Comparison of ENCODE assay signal across 8 cellular contexts in the genomic region with DNA sequence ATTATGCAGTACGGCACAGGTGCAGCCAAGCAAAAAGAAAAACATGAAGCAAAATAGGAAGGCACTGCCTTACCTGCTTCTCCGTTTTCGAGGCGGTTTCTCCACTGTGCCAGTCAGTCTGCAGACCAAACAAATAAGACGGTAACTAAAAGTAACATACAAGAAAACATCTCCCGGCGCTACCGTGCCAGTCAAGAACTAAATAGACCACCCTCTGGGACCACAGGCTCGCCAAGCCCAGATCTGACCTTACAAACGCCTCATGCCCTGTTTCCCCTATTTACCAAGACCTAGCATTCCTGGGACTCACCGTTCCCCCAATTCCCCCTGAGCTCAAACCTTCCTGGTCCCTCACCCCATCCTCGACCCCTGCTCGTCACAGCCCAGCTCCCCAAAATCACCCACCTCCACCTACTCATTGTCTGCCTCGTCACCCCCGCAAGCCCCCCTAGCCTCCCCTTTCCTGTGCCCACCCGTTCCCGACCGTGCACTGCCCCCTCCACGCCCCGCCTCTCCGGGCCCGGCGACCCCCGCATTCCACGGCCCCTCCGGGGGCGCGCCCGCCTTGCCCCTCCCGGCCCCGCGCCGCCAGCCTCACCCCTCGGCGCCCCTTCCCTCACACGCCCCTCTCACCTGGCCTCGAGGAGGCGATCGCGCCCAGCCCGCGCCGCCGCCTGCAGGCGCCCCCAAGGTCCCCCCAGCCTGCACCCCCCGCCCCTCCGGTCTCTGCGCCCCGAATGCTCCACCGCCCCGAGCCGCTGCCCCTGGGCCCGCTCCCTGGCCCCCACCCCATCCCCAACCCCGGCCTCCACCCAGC. TPM values are rescaled to one million over a fixed set of nuclear protein-coding genes. Genes with fewer than 3 reads are reported as not detected.
A peak's percentile ranks its signal among the peaks of the same experiment; 100 is the strongest.
DNase-seq lines count a peak whose midpoint lies in the region; ATAC-seq, FAIRE-seq and TF ChIP-seq lines count a peak whose summit lies in the region.

No MANE protein-coding gene starts in this region.

- TF ChIP-seq CTCF in BJ (IDR thresholded peaks at IDR 0.05; ENCODE audit: insufficient read depth, low read depth, low read length) (no peak), astrocyte (IDR thresholded peaks at IDR 0.05; ENCODE audit: insufficient read depth, low read depth, low read length) (no peak), left lung (IDR thresholded peaks at IDR 0.05) (no peak)

- no peaks in the 10 kb centered on the region for H3K4me1 ChIP-seq in astrocyte (ENCODE audit: insufficient read depth, low read length)
- H3K4me1 ChIP-seq in left lung = peaks cover 4 to 32% of the 10 kb centered on the region in 2 donors

- H3K36me3 ChIP-seq in BJ (ENCODE audit: control insufficient read depth, insufficient read depth, low read length) (no peaks in the 10 kb centered on the region), astrocyte (ENCODE audit: insufficient read depth, low read length) (no peaks in the 10 kb centered on the region), left lung (no peaks in the 10 kb centered on the region)

- CTCF ChIA-PET in BJ (lab: Yijun Ruan, JAX) = interaction anchor here (0.5 to 2.8 kb wide), 24 partner anchors 9 to 290 kb away, joined by 3 to 13 read pairs (median 3); a partner anchor contains a TSS

- peak overlapping the region; percentile 97 for H3K4me3 Mint-ChIP-seq in astrocyte (ENCODE audit: unreplicated experiment)

- H3K27ac ChIP-seq in astrocyte (ENCODE audit: low read depth, low read length) (no peak overlapping the region), left lung (peak overlapping the region; percentile 46 to 50), substantia nigra (ENCODE audit: low read depth, low read length, poor library complexity, severe bottlenecking) (peak overlapping the region; percentile 30)

- no peaks in the 10 kb centered on the region for H3K79me2 ChIP-seq in astrocyte (ENCODE audit: insufficient read depth, low read length)

- H3K9me3 ChIP-seq in astrocyte (ENCODE audit: insufficient read depth, low read depth, low read length) (no peaks in the 10 kb centered on the region), left lung (no peaks in the 10 kb centered on the region)

- H3K27me3 Mint-ChIP-seq in astrocyte (ENCODE audit: low read depth, unreplicated experiment) = no peaks in the 10 kb centered on the region

- peak overlapping the region; percentile 78 for H3K4me3 ChIP-seq in BJ (ENCODE audit: low read depth, low read length)
- peak overlapping the region; percentile 62 for H3K4me3 ChIP-seq in astrocyte (ENCODE audit: insufficient read depth, low read depth, low read length)
- peak overlapping the region; percentile 47 to 58 for H3K4me3 ChIP-seq in left lung

- H3K4me2 ChIP-seq in astrocyte (ENCODE audit: low read length) = peak overlapping the region; percentile 98

- FAIRE-seq in astrocyte (lab: Jason Lieb, UNC) = no peak

- H3K9ac ChIP-seq in astrocyte (ENCODE audit: low read length) = peak overlapping the region; percentile 73

- peak overlapping the region; percentile 8 for H3K27ac Mint-ChIP-seq in astrocyte (ENCODE audit: unreplicated experiment)

- H2AFZ ChIP-seq in astrocyte (ENCODE audit: low read depth, low read length) = peak overlapping the region; percentile 71

- no peaks in the 10 kb centered on the region for H3K27me3 ChIP-seq in BJ (ENCODE audit: control insufficient read depth, insufficient read depth, low read length)
- no peaks in the 10 kb centered on the region for H3K27me3 ChIP-seq in astrocyte (ENCODE audit: insufficient read depth, low read length)
- H3K27me3 ChIP-seq in left lung = no peaks in the 10 kb centered on the region

- no peaks in the 10 kb centered on the region for H4K20me1 ChIP-seq in astrocyte (ENCODE audit: insufficient read depth, low read length)

- POLR2A ChIA-PET in BJ (lab: Charles Lee) = interaction anchor here (0.6 kb wide), 1 partner anchor 281 kb away, joined by 5 read pairs; a partner anchor contains a TSS

- H3K9me3 Mint-ChIP-seq in astrocyte (ENCODE audit: unreplicated experiment) = no peaks in the 10 kb centered on the region

- intact Hi-C loops in left lung (cut with DNase I) = no loop called here

- no peaks in the 10 kb centered on the region for H3K4me1 Mint-ChIP-seq in astrocyte (ENCODE audit: low read depth, unreplicated experiment)

- H3K36me3 Mint-ChIP-seq in astrocyte (ENCODE audit: low read depth, unreplicated experiment) = no peaks in the 10 kb centered on the region

- DNase-seq in BJ (ENCODE audit: low read depth) = no peak
- DNase-seq in NCI-H2171 (lab: John Stamatoyannopoulos, UW) = peak; percentile 55
- no peak for DNase-seq in astrocyte (ENCODE audit: low read depth)
- DNase-seq in left lung = peak in 1 of 2 donors; percentile 84
- DNase-seq in substantia nigra (lab: John Stamatoyannopoulos, UW) = peak in 4 of 49 donors; percentile 3 to 36 (median 34)
- DNase-seq in NCI-H1694 treated with DMSO at 0.1 percent for 48 hours (lab: John Stamatoyannopoulos, UW) = no peak

- peak; percentile 42 for ATAC-seq in GM19397 (IDR thresholded peaks at IDR 0.05; ENCODE audit: unreplicated experiment)
- ATAC-seq in left lung = no peak
- no peak for ATAC-seq in GM18498 (IDR thresholded peaks at IDR 0.05; ENCODE audit: unreplicated experiment)

RNA-seq across cellular contexts. Expression of a gene that starts 0.6 kb away (rescaled TPM):
- 2.0 and 4.4 TPM in 2 replicates for polyA plus RNA-seq in BJ (2011; rRNA removed)
- polyA minus RNA-seq in BJ (2011; rRNA and poly(A)+ RNA removed) = 4.0 and 7.2 TPM in 2 replicates
- 4.9 and 6.8 TPM in 2 replicates for total RNA-seq in astrocyte
- 10 to 100 TPM; 12.7 to 22.7 TPM for total RNA-seq in left lung

RNA-seq across cellular contexts. Expression of a gene that starts 46.8 kb away (rescaled TPM):
- 7.7 and 19.5 TPM in 2 replicates for polyA plus RNA-seq in BJ (2011; rRNA removed)
- polyA minus RNA-seq in BJ (2011; rRNA and poly(A)+ RNA removed) = 9.6 and 12.2 TPM in 2 replicates
- total RNA-seq in astrocyte (38.7 and 41.1 TPM in 2 replicates), left lung (10 to 100 TPM; 43.9 to 47.2 TPM)

RNA-seq across cellular contexts. Expression of a gene that starts 57.6 kb away (rescaled TPM):
- polyA plus RNA-seq in BJ (2011; rRNA removed) = 43.6 and 53.6 TPM in 2 replicates
- 13.1 and 21.8 TPM in 2 replicates for polyA minus RNA-seq in BJ (2011; rRNA and poly(A)+ RNA removed)
- total RNA-seq in astrocyte = 30.7 and 31.8 TPM in 2 replicates
- total RNA-seq in left lung = 10 to 100 TPM; 13.9 to 18.7 TPM
